2 cellular contexts compared by ENCODE assay signal in genomic region chr19:55087542-55087935, GRCh38.
TF ChIP-seq lines count a peak whose summit lies in the region.

No MANE protein-coding gene starts in this region.

TF ChIP-seq in K562, 482 proteins besides CTCF, POLR2A, EP300 and RAD21:
- TF ChIP-seq ZNF124 (CRISPR knock-in tag; IDR thresholded peaks at IDR 0.05), result no peak
- TF ChIP-seq SNIP1 (IDR thresholded peaks at IDR 0.05; ENCODE audit: low read depth), result no peak
- no peak for TF ChIP-seq JUND (IDR thresholded peaks at IDR 0.05; ENCODE audit: borderline replicate concordance, low read depth, low read length)
- no peak for TF ChIP-seq JUND (tag; IDR thresholded peaks at IDR 0.05; ENCODE audit: borderline replicate concordance, low read depth, low read length)
- no peak for TF ChIP-seq ZBTB5 (IDR thresholded peaks at IDR 0.05)

TF ChIP-seq in GM12891, 5 proteins besides CTCF, POLR2A, EP300 and RAD21:
- TF ChIP-seq SPI1 (IDR thresholded peaks at IDR 0.05; ENCODE audit: low read depth, low read length) (no peak), POU2F2 (IDR thresholded peaks at IDR 0.05; ENCODE audit: low read depth, low read length) (no peak), POLR2AphosphoS5 (IDR thresholded peaks at IDR 0.05; ENCODE audit: low read depth, low read length) (no peak), PAX5 (IDR thresholded peaks at IDR 0.05; ENCODE audit: insufficient read depth, low read length, severe bottlenecking) (no peak), TAF1 (IDR thresholded peaks at IDR 0.05; ENCODE audit: low read depth, low read length) (no peak)
